In genomic region chr3:46027736-46028397, GRCh38 we compare ENCODE assay signal across 24 cellular contexts. TPM values are rescaled to one million over a fixed set of nuclear protein-coding genes. Genes with fewer than 3 reads are reported as not detected.
DNase-seq lines count a peak whose midpoint lies in the region; ATAC-seq and TF ChIP-seq lines count a peak whose summit lies in the region.
"Had no signal": no experiment of that assay in that cellular context is flagged by ENCODE, and none has a peak within 500 bp of the region (broad histone marks: within the 10 kb centered on the region; RNA-seq: fewer than 3 reads in every experiment).

No MANE protein-coding gene starts in this region.

- WGBS in hepatocyte (ENCODE audit: low lambda C conversion rate, missing lambda C conversion rate): 58% methylated on average over 6 of the region's 6 CpGs

- H2AFZ ChIP-seq in hepatocyte: no peak overlapping the region

- no peaks in the 10 kb centered on the region for H3K79me2 ChIP-seq in hepatocyte

- no peaks in the 10 kb centered on the region for H3K9me2 ChIP-seq in hepatocyte (replicated peaks; ENCODE audit: insufficient read depth)
- H3K9me2 ChIP-seq: SK-N-SH had no signal

- intact Hi-C loops in A673 (cut with micrococcal nuclease; ENCODE audit: unreplicated experiment): no loop called here

- no peaks in the 10 kb centered on the region for H3K36me3 ChIP-seq in hepatocyte (replicated peaks; ENCODE audit: insufficient read depth, low read depth)
- H3K36me3 ChIP-seq in A673 (ENCODE audit: insufficient read depth, low read length, poor library complexity, severe bottlenecking): no peaks in the 10 kb centered on the region
- H3K36me3 ChIP-seq: gastroesophageal sphincter, prostate gland had no signal

- BruUV-seq in A673 (replicated peaks; lab: Mats Ljungman, UMichigan): no TSS peak

- H3K4me2 ChIP-seq in hepatocyte: no peak overlapping the region
- H3K4me2 ChIP-seq: SK-N-SH had no signal

- ATAC-seq in GM21423 (IDR thresholded peaks at IDR 0.05; ENCODE audit: unreplicated experiment): no peak
- ATAC-seq: body of pancreas, gastroesophageal sphincter, mucosa of descending colon, Panc1 had no signal

- peak overlapping the region; percentile 14 for H3K27ac ChIP-seq in hepatocyte
- H3K27ac ChIP-seq in A673 (ENCODE audit: low read depth, low read length, poor library complexity, severe bottlenecking): no peak overlapping the region
- H3K27ac ChIP-seq: body of pancreas, gastroesophageal sphincter, prostate gland had no signal

- no peaks in the 10 kb centered on the region for H3K4me1 ChIP-seq in hepatocyte (ENCODE audit: insufficient read depth)
- H3K4me1 ChIP-seq in A673 (ENCODE audit: insufficient read depth, low read length, poor library complexity, severe bottlenecking): no peaks in the 10 kb centered on the region
- H3K4me1 ChIP-seq: body of pancreas, gastroesophageal sphincter, prostate gland had no signal

- CTCF ChIA-PET in A673 (lab: Charles Lee): no interaction called here

- in situ Hi-C loops in KBM-7 (cut with MboI; ENCODE audit: low pct_unique_long_range_greater_than_20kb, low sequenced_read_pairs): no loop called here

- peak; percentile 9 for DNase-seq in EH (ENCODE audit: low read depth)
- peak; percentile 12 for DNase-seq in KBM-7
- DNase-seq in OCI-M1 (lab: John Stamatoyannopoulos, UW): peak; percentile 44
- DNase-seq in hepatocyte (ENCODE audit: low spot score): peak; percentile 50
- no peak for DNase-seq in ureter (ENCODE audit: low spot score)
- DNase-seq in A673 (ENCODE audit: low spot score): no peak
- DNase-seq in RKO (ENCODE audit: low spot score): no peak
- DNase-seq: activated B cell treated with CpG ODN at 0.5 μM for 24 hours; activated CD4-positive, alpha-beta memory T cell treated with anti-CD3 and anti-CD28 coated beads for 36 hours; body of pancreas; DMS153; effector CD8-positive, alpha-beta T cell; mucosa of descending colon; NCI-H1694; SK-N-SH had no signal

- H3K27me3 ChIP-seq in hepatocyte (no peaks in the 10 kb centered on the region), A673 (replicated peaks; ENCODE audit: insufficient read depth, low read depth, low read length, poor library complexity) (no peaks in the 10 kb centered on the region)
- H3K27me3 ChIP-seq: body of pancreas, gastroesophageal sphincter had no signal

- H3K4me3 ChIP-seq in hepatocyte: no peak overlapping the region
- H3K4me3 ChIP-seq in A673 (ENCODE audit: low read depth, low read length, poor library complexity, severe bottlenecking): no peak overlapping the region
- H3K4me3 ChIP-seq: body of pancreas, gastroesophageal sphincter, GM12878, mucosa of descending colon, prostate gland had no signal

- H3K9me3 ChIP-seq in hepatocyte (ENCODE audit: low read depth): no peaks in the 10 kb centered on the region
- no peaks in the 10 kb centered on the region for H3K9me3 ChIP-seq in A673 (ENCODE audit: low read depth, low read length, poor library complexity, severe bottlenecking)
- H3K9me3 ChIP-seq: prostate gland, SK-N-SH had no signal

- TF ChIP-seq CTCF in hepatocyte (IDR thresholded peaks at IDR 0.05; ENCODE audit: poor library complexity) (peak; percentile 18), A673 (conservative IDR thresholded peaks at IDR 0.05; ENCODE audit: low read depth, low read length) (no peak)

- H4K20me1 ChIP-seq in hepatocyte (ENCODE audit: insufficient read depth, poor library complexity, severe bottlenecking): no peaks in the 10 kb centered on the region

- POLR2A ChIA-PET in A673 (lab: Charles Lee; ENCODE audit: low non-redundant PET): no interaction called here

RNA-seq across cellular contexts. Expression of gene XCR1, which starts 0.6 kb away (rescaled TPM):
- total RNA-seq in hepatocyte: 0.27 and 0.40 TPM in 2 replicates
- 0.30 and 0.86 TPM in 2 replicates for polyA plus RNA-seq in hepatocyte
- total RNA-seq in ureter: 0.70 TPM
- total RNA-seq in A673 (2021): not detected in 2 replicates
- total RNA-seq: activated B cell treated with CpG ODN at 0.5 μM for 24 hours, body of pancreas, chondrocyte, MCF 10A, neural crest cell, prostate gland, temporal lobe had no signal
- polyA plus RNA-seq: SK-N-SH had no signal

RNA-seq across cellular contexts. Expression of gene FYCO1, which starts 32.2 kb away (rescaled TPM):
- total RNA-seq in hepatocyte: 23.0 and 26.8 TPM in 2 replicates
- polyA plus RNA-seq in hepatocyte: 7.5 and 9.0 TPM in 2 replicates
- total RNA-seq in ureter: 62.0 TPM
- 7.4 and 7.9 TPM in 2 replicates for total RNA-seq in A673 (2021)

Comparison
In these comparisons a context has a peak if more than half of its experiments do, and no peak if none do; other contexts are left out.
1. DNase-seq: peak in EH (single experiment), KBM-7 (single experiment), OCI-M1 (single experiment) and hepatocyte (single experiment); none in ureter (single experiment), A673 (single experiment) and RKO (single experiment).